ENCODE assay signal across 8 cellular contexts in the genomic region with DNA sequence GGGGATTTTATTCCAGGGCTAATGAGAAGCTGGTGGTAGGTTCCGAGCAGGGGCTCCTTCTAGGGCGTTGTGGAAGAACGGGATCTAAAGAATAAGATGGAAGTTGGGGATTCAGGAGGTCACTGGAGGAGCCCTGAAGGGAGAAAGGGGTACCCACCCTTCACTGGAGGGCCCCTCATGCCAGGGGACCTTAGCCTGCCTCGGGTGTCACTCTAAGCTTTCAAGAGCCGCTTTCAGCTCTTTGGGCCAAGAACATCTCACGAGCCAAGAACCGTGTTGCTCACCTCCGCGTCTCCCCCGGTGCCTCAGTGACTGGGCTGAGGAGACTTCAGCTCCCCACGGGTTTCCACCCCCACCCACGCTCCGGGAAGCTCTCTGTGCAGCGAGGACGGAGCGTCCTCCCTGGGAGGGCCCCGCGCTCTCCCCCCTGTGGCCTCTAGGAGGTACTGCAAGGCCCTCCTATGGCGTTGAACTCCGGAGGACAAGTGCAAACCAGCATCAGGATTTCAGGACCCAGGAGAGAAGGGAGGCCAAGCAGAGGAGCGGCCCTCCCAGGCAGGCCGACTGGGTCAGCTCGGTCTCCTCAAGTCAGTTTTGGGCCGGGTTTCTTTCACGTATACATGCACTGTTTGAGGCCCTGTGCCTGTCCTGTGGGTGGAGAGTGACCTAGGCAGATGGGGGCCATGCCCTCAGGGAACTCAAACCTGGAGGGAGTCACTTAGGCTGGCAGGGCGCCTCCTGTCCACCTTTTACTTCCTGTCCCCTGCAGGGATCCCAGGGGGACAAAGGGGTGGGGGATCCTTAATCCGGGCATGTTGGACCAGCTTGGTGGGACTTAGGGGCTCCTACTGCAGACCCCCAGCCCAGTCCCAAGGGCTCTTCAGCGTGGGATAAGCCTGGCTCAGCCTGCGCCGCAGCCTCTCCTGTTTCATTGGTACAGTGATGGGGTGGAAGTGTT. TPM values are rescaled to one million over a fixed set of nuclear protein-coding genes. Genes with fewer than 3 reads are reported as not detected.
DNase-seq lines count a peak whose midpoint lies in the region; ATAC-seq lines count a peak whose summit lies in the region.

No MANE protein-coding gene starts in this region.

- H3K27me3 ChIP-seq in adipocyte (replicated peaks; ENCODE audit: control insufficient read depth, insufficient read depth, low read length): peaks cover 39% of the 10 kb centered on the region

- H3K4me1 ChIP-seq in adipocyte (ENCODE audit: control insufficient read depth, insufficient read depth, low read length): peaks cover 5% of the 10 kb centered on the region

- no peak overlapping the region; the same call in 1 of the 2 replicates for H3K4me3 ChIP-seq in Jurkat, Clone E6-1 (ENCODE audit: low read length)
- H3K4me3 ChIP-seq in adipocyte (ENCODE audit: low read length): no peak overlapping the region

- H3K9ac ChIP-seq in adipocyte (ENCODE audit: low read length): no peak overlapping the region

- ATAC-seq in left cardiac atrium (peak; percentile 92 to 94), sciatic nerve (peak; percentile 93), GM18502 (IDR thresholded peaks at IDR 0.05; ENCODE audit: poor library complexity, unreplicated experiment) (no peak), HG03159 (IDR thresholded peaks at IDR 0.05; ENCODE audit: unreplicated experiment) (no peak)

- peak; percentile 32 for DNase-seq in G401 (ENCODE audit: low spot score)
- DNase-seq in Jurkat, Clone E6-1 (ENCODE audit: low read depth, low spot score): peak; percentile 45
- peak; percentile 20 to 57 (median 51) for DNase-seq in T-helper 1 cell
- peak; percentile 87 for DNase-seq in adipocyte (ENCODE audit: low read depth)
- peak; percentile 74 for DNase-seq in left cardiac atrium
- DNase-seq in sciatic nerve (ENCODE audit: low spot score): peak; percentile 73

- in situ Hi-C loops in G401 (cut with HindIII; ENCODE audit: low sequenced_read_pairs): no loop called here

- H3K36me3 ChIP-seq in adipocyte (ENCODE audit: control insufficient read depth, insufficient read depth, low read length, severe bottlenecking): no peaks in the 10 kb centered on the region

- H3K9me3 ChIP-seq in adipocyte (ENCODE audit: control insufficient read depth, low read length): no peaks in the 10 kb centered on the region

- intact Hi-C loops in left cardiac atrium (cut with DNase I): loop anchor here in 1 of 2 donors (1.0 kb wide), 1 partner anchor 143 kb away; no protein-coding TSS in a partner anchor
- intact Hi-C loops in sciatic nerve (cut with DNase I): loop anchor here (5.0 kb wide), 1 partner anchor 143 kb away; no protein-coding TSS in a partner anchor

RNA-seq across cellular contexts. Expression of a gene that starts 5.1 kb away (rescaled TPM):
- total RNA-seq in G401 (2014; rRNA removed; shearing (Covaris generic)): not detected in 2 replicates
- not detected for polyA plus RNA-seq in Jurkat, Clone E6-1 (2012; ENCODE audit: insufficient read depth, insufficient read length)
- total RNA-seq in left cardiac atrium (not detected), sciatic nerve (not detected)

RNA-seq across cellular contexts. Expression of a gene that starts 18.1 kb away (rescaled TPM):
- 85.4 and 136 TPM in 2 replicates for total RNA-seq in G401 (2014; rRNA removed; shearing (Covaris generic))
- 2.3 TPM for polyA plus RNA-seq in Jurkat, Clone E6-1 (2012; ENCODE audit: insufficient read depth, insufficient read length)
- total RNA-seq in left cardiac atrium (1 to 10 TPM; 7.5 to 7.6 TPM), sciatic nerve (26.5 TPM)

RNA-seq across cellular contexts. Expression of a gene that starts 32.7 kb away (rescaled TPM):
- not detected in 2 replicates for total RNA-seq in G401 (2014; rRNA removed; shearing (Covaris generic))
- not detected for polyA plus RNA-seq in Jurkat, Clone E6-1 (2012; ENCODE audit: insufficient read depth, insufficient read length)
- total RNA-seq in left cardiac atrium (not detected), sciatic nerve (not detected)

RNA-seq across cellular contexts. Expression of a gene that starts 37.9 kb away (rescaled TPM):
- 3.2 TPM in 1 of 2 replicates, not detected in the other for total RNA-seq in G401 (2014; rRNA removed; shearing (Covaris generic))
- not detected for polyA plus RNA-seq in Jurkat, Clone E6-1 (2012; ENCODE audit: insufficient read depth, insufficient read length)
- total RNA-seq in left cardiac atrium (not detected), sciatic nerve (not detected)

RNA-seq across cellular contexts. Expression of a gene that starts 47.3 kb away (rescaled TPM):
- total RNA-seq in G401 (2014; rRNA removed; shearing (Covaris generic)): not detected in 2 replicates
- polyA plus RNA-seq in Jurkat, Clone E6-1 (2012; ENCODE audit: insufficient read depth, insufficient read length): not detected
- total RNA-seq in left cardiac atrium (under 1 TPM; 0.44 to 0.47 TPM), sciatic nerve (4.5 TPM)

Comparison
In these comparisons a context has a peak if more than half of its experiments do, and no peak if none do; other contexts are left out.
1. DNase-seq: peak in every context shown above with its lines; median percentile 87 in adipocyte; 74 in left cardiac atrium; 73 in sciatic nerve; 51 in T-helper 1 cell; 45 in Jurkat, Clone E6-1; 32 in G401.
2. ATAC-seq: peak in left cardiac atrium (2 of 2) and sciatic nerve (single experiment); none in GM18502 (single experiment) and HG03159 (single experiment).